12 cellular contexts compared by ENCODE assay signal in the genomic region with DNA sequence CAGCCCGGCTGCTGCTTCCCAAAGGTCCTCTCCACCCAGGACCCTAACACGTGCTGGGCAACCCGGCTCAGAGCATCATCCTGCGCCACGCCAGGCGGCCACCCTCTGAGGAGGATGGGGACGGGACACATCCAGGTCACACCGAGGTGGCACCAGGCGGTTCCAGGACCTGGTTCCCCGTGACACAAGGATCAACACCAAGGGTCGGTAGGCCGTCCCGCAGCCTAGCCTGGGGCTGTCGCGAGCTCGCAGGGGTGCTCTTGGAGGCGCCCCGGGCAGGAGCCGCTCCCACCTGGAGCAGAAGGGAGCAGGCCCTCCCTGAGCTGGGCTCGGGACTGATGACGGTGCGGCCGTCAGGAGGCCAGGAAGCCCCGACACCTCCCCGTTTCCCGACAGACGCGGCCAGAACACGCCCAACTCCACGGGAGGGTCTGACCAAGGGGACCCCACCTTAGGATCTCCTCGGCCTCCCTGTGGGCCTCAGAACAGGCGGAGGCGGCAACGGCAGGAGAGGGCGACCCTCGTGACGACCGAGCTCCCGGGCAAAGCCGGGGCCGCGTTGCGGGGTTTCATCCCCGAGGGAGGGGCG. TPM values are rescaled to one million over a fixed set of nuclear protein-coding genes. Genes with fewer than 3 reads are reported as not detected.
DNase-seq lines count a peak whose midpoint lies in the region; ATAC-seq and TF ChIP-seq lines count a peak whose summit lies in the region.
"Had no signal": no experiment of that assay in that cellular context is flagged by ENCODE, and none has a peak within 500 bp of the region (broad histone marks: within the 10 kb centered on the region; RNA-seq: fewer than 3 reads in every experiment).

No MANE protein-coding gene starts in this region.

- H3K9me3 Mint-ChIP-seq in Calu3 (ENCODE audit: low read depth, unreplicated experiment), result no peaks in the 10 kb centered on the region
- H3K9me3 Mint-ChIP-seq: activated T-helper 2 cell treated with anti-CD3 and anti-CD28 coated beads, Interferon-gamma antibody, Interleukin-2, Interleukin-4, amounts not matched to agents 10 μg/mL and 5 μg/mL and 100 μg/mL, durations not matched to agents 14 hours and 24 hours and 36 hours; nephron; stimulated activated naive B cell treated with anti-CD40 and anti-IgM and Interleukin-4, amounts not matched to agents 10 μg/mL and 1 μg/mL and 100 μg/mL, for 72 hours had no signal

- no peak overlapping the region for H3K27ac Mint-ChIP-seq in Calu3 (ENCODE audit: unreplicated experiment)
- H3K27ac Mint-ChIP-seq: activated CD8-positive, alpha-beta T cell treated with anti-CD3 and anti-CD28 coated beads, Interleukin-2, amount 10 ng/mL, durations not matched to agents 7 days and 5 days; activated T-helper 2 cell treated with anti-CD3 and anti-CD28 coated beads, Interferon-gamma antibody, Interleukin-2, Interleukin-4, amounts not matched to agents 10 μg/mL and 5 μg/mL and 100 μg/mL, durations not matched to agents 14 hours and 24 hours and 36 hours; nephron had no signal

- intact Hi-C loops in heart right ventricle (cut with DNase I), result no loop called here
- intact Hi-C loops in Right ventricle myocardium inferior (cut with DNase I), result no loop called here
- intact Hi-C loops in left ventricle myocardium superior (cut with micrococcal nuclease), result no loop called here
- intact Hi-C loops in testis (cut with DNase I; ENCODE audit: low total_unique reads), result no loop called here
- intact Hi-C loops in Calu3 (cut with micrococcal nuclease; ENCODE audit: unreplicated experiment), result loop anchor here (10.0 kb wide), 1 partner anchor 122 kb away; no protein-coding TSS in a partner anchor

- peaks cover 0 to 8% (median 0%) of the 10 kb centered on the region in 9 donors for H3K36me3 ChIP-seq in heart right ventricle
- H3K36me3 ChIP-seq in testis (ENCODE audit: low read depth, missing control alignments), result no peaks in the 10 kb centered on the region

- H3K4me1 ChIP-seq in heart right ventricle, result peaks cover 6 to 56% (median 19%) of the 10 kb centered on the region in 9 donors
- H3K4me1 ChIP-seq in testis, result peaks cover 7% of the 10 kb centered on the region

- DNase-seq in heart right ventricle (no peak), Right ventricle myocardium inferior (ENCODE audit: missing footprints) (no peak), left ventricle myocardium superior (peak; percentile 31), testis (no peak), Calu3 (no peak)
- DNase-seq: ACHN; activated CD8-positive, alpha-beta T cell treated with anti-CD3 and anti-CD28 coated beads, Interleukin-2, amount 10 ng/mL, durations not matched to agents 7 days and 5 days; stimulated activated naive B cell treated with anti-CD40 and anti-IgM and Interleukin-4, amounts not matched to agents 10 μg/mL and 1 μg/mL and 100 μg/mL, for 72 hours had no signal

- H3K36me3 Mint-ChIP-seq in Calu3 (ENCODE audit: insufficient read depth, unreplicated experiment), result peaks cover 5% of the 10 kb centered on the region

- no TSS peak for BruUV-seq in Calu3 (replicated peaks; lab: Mats Ljungman, UMichigan)

- WGBS in heart right ventricle, 2 donors, result 81 to 88% methylated on average over 45 of the region's 45 CpGs
- WGBS in testis, 2 donors, result 75 to 84% methylated on average over 16 to 32 of the region's 45 CpGs

- no peak for TF ChIP-seq CTCF in heart right ventricle (IDR thresholded peaks at IDR 0.05)
- no peak for TF ChIP-seq CTCF in testis (IDR thresholded peaks at IDR 0.05)
- no peak for TF ChIP-seq CTCF in Calu3 (IDR thresholded peaks at IDR 0.05; ENCODE audit: unreplicated experiment)

- H3K4me3 ChIP-seq in heart right ventricle, result peak overlapping the region in 9 of 10 donors; percentile 11 to 56 (median 46)
- H3K4me3 ChIP-seq in testis, result peak overlapping the region; percentile 42 to 59

- ATAC-seq in heart right ventricle (peak in 7 of 8 donors; percentile 12 to 66 (median 40)), Right ventricle myocardium inferior (no peak), left ventricle myocardium superior (peak; percentile 17), GM21737 (IDR thresholded peaks at IDR 0.05; ENCODE audit: unreplicated experiment) (no peak)

- H3K27ac ChIP-seq in heart right ventricle (peak overlapping the region in 9 of 10 donors; percentile 56 to 84 (median 62)), testis (peak overlapping the region; percentile 4 to 50)

- no peaks in the 10 kb centered on the region for H3K4me1 Mint-ChIP-seq in Calu3 (ENCODE audit: low read depth, unreplicated experiment)

- H3K4me3 Mint-ChIP-seq in Calu3 (ENCODE audit: low read depth, unreplicated experiment), result no peak overlapping the region
- H3K4me3 Mint-ChIP-seq: nephron had no signal

- no peaks in the 10 kb centered on the region for H3K27me3 Mint-ChIP-seq in Calu3 (ENCODE audit: unreplicated experiment)
- H3K27me3 Mint-ChIP-seq: stimulated activated naive B cell treated with anti-CD40 and anti-IgM and Interleukin-4, amounts not matched to agents 10 μg/mL and 1 μg/mL and 100 μg/mL, for 72 hours had no signal

- H3K27me3 ChIP-seq in heart right ventricle (no peaks in the 10 kb centered on the region), testis (no peaks in the 10 kb centered on the region)

- no peaks in the 10 kb centered on the region for H3K9me3 ChIP-seq in heart right ventricle
- no peaks in the 10 kb centered on the region for H3K9me3 ChIP-seq in testis

- TF ChIP-seq POLR2A in testis (IDR thresholded peaks at IDR 0.05), result no peak

- CTCF ChIA-PET in Calu3 (lab: Charles Lee), result no interaction called here

RNA-seq across cellular contexts. Expression of gene EXD3, which starts 6.3 kb away (rescaled TPM):
- 10 to 100 TPM in 3 of 10 donors, 1 to 10 TPM in 7; 7.8 to 14.0 (median 9.2) TPM for total RNA-seq in heart right ventricle
- polyA plus RNA-seq in heart right ventricle, result 10 to 100 TPM in 1 of 2 donors, 1 to 10 TPM in 1; 5.8 to 33.0 TPM
- total RNA-seq in Right ventricle myocardium inferior, result 6.8 TPM
- 8.3 TPM for total RNA-seq in left ventricle myocardium superior
- 10 to 100 TPM; 15.5 to 24.5 TPM for total RNA-seq in testis
- polyA plus RNA-seq in testis (ENCODE audit: insufficient read depth, low read depth, low replicate concordance), result 8.9 TPM
- total RNA-seq in Calu3 (2022), result 13.2 and 15.3 TPM in 2 replicates

RNA-seq across cellular contexts. Expression of gene NOXA1, which starts 6.5 kb away (rescaled TPM):
- total RNA-seq in heart right ventricle (1 to 10 TPM; 2.5 to 5.3 (median 3.0) TPM), Right ventricle myocardium inferior (2.2 TPM), left ventricle myocardium superior (1.9 TPM), testis (1 to 10 TPM; 4.6 to 8.0 TPM), Calu3 (2022) (12.0 and 12.3 TPM in 2 replicates)
- polyA plus RNA-seq in heart right ventricle (10 to 100 TPM in 1 of 2 donors, under 1 TPM in 1; 0.62 to 10.6 TPM), testis (ENCODE audit: insufficient read depth, low read depth, low replicate concordance) (2.5 TPM)

RNA-seq across cellular contexts. Expression of gene ENTPD8, which starts 24.5 kb away (rescaled TPM):
- total RNA-seq in heart right ventricle (not detected), Right ventricle myocardium inferior (not detected), left ventricle myocardium superior (not detected), testis (1 to 10 TPM; 2.0 to 2.2 TPM), Calu3 (2022) (0.97 and 1.6 TPM in 2 replicates)
- polyA plus RNA-seq in heart right ventricle (under 1 TPM; 0.03 to 0.15 TPM), testis (ENCODE audit: insufficient read depth, low read depth, low replicate concordance) (0.37 TPM)
- total RNA-seq: activated CD8-positive, alpha-beta T cell treated with anti-CD3 and anti-CD28 coated beads, Interleukin-2, amount 10 ng/mL, durations not matched to agents 7 days and 5 days; activated T-helper 2 cell treated with anti-CD3 and anti-CD28 coated beads, Interferon-gamma antibody, Interleukin-2, Interleukin-4, amounts not matched to agents 10 μg/mL and 5 μg/mL and 100 μg/mL, durations not matched to agents 14 hours and 24 hours and 36 hours; lower leg skin had no signal

RNA-seq across cellular contexts. Expression of gene NSMF, which starts 42.5 kb away (rescaled TPM):
- total RNA-seq in heart right ventricle (10 to 100 TPM in 4 of 10 donors, 1 to 10 TPM in 6; 5.3 to 17.0 (median 9.0) TPM), Right ventricle myocardium inferior (11.5 TPM), left ventricle myocardium superior (10.2 TPM), testis (100 to 1,000 TPM in 1 of 2 donors, 10 to 100 TPM in 1; 81.7 to 105 TPM), Calu3 (2022) (31.6 and 38.3 TPM in 2 replicates)
- polyA plus RNA-seq in heart right ventricle (10 to 100 TPM; 18.3 to 29.3 TPM), testis (ENCODE audit: insufficient read depth, low read depth, low replicate concordance) (42.5 TPM)

Comparison
In these comparisons a context has a peak if more than half of its experiments do, and no peak if none do; other contexts are left out.
1. ATAC-seq: peak in heart right ventricle (7 of 8) and left ventricle myocardium superior (single experiment); none in Right ventricle myocardium inferior (single experiment) and GM21737 (single experiment).